ENCODE assay signal across 8 cellular contexts in genomic region chr1:241640867-241641542, GRCh38. TPM values are rescaled to one million over a fixed set of nuclear protein-coding genes. Genes with fewer than 3 reads are reported as not detected.
DNase-seq lines count a peak whose midpoint lies in the region; ATAC-seq and TF ChIP-seq lines count a peak whose summit lies in the region.

No MANE protein-coding gene starts in this region.

- POLR2A ChIA-PET in activated CD8-positive, alpha-beta T cell treated with anti-CD3 and anti-CD28 coated beads, Interleukin-2, amount 10 ng/mL, durations not matched to agents 7 days and 5 days (lab: Charles Lee) = interaction anchor here (1.0 to 2.6 kb wide), 5 partner anchors 14 to 207 kb away, joined by 3 to 12 read pairs (median 5); partner anchors contain the start of genes EXO1 and FH

- H3K9me3 Mint-ChIP-seq in activated CD8-positive, alpha-beta T cell treated with anti-CD3 and anti-CD28 coated beads, Interleukin-2, amount 10 ng/mL, durations not matched to agents 7 days and 5 days (ENCODE audit: insufficient read depth) = no peaks in the 10 kb centered on the region

- peak overlapping the region; percentile 67 for H3K4me3 Mint-ChIP-seq in activated CD8-positive, alpha-beta T cell treated with anti-CD3 and anti-CD28 coated beads, Interleukin-2, amount 10 ng/mL, durations not matched to agents 7 days and 5 days

- CTCF ChIA-PET in activated CD8-positive, alpha-beta T cell treated with anti-CD3 and anti-CD28 coated beads, Interleukin-2, amount 10 ng/mL, durations not matched to agents 7 days and 5 days (lab: Charles Lee) = interaction anchor here (0.9 to 1.5 kb wide), 3 partner anchors 11 to 14 kb away, joined by 5 to 8 read pairs (median 6); no protein-coding TSS in a partner anchor

- peak overlapping the region; percentile 99 for H3K4me3 ChIP-seq in kidney epithelial cell (ENCODE audit: low read depth, low read length)
- peak overlapping the region; percentile 90 for H3K4me3 ChIP-seq in thymus (ENCODE audit: low read length)

- H3K4me1 ChIP-seq in thymus (ENCODE audit: control insufficient read depth, insufficient read depth, low read length) = peaks cover 8% of the 10 kb centered on the region

- H3K36me3 ChIP-seq in kidney epithelial cell (ENCODE audit: control insufficient read depth, insufficient read depth, low read length) = no peaks in the 10 kb centered on the region
- H3K36me3 ChIP-seq in thymus (ENCODE audit: control insufficient read depth, insufficient read depth) = no peaks in the 10 kb centered on the region

- no peaks in the 10 kb centered on the region for H3K9me3 ChIP-seq in thymus (ENCODE audit: control insufficient read depth)

- peak overlapping the region; percentile 78 for H3K27ac Mint-ChIP-seq in activated CD8-positive, alpha-beta T cell treated with anti-CD3 and anti-CD28 coated beads, Interleukin-2, amount 10 ng/mL, durations not matched to agents 7 days and 5 days

- H3K4me1 Mint-ChIP-seq in activated CD8-positive, alpha-beta T cell treated with anti-CD3 and anti-CD28 coated beads, Interleukin-2, amount 10 ng/mL, durations not matched to agents 7 days and 5 days (ENCODE audit: low read depth) = peaks cover 32% of the 10 kb centered on the region

- H3K36me3 Mint-ChIP-seq in activated CD8-positive, alpha-beta T cell treated with anti-CD3 and anti-CD28 coated beads, Interleukin-2, amount 10 ng/mL, durations not matched to agents 7 days and 5 days (ENCODE audit: low read depth) = peaks cover 22% of the 10 kb centered on the region

- ATAC-seq in activated CD8-positive, alpha-beta T cell treated with anti-CD3 and anti-CD28 coated beads, Interleukin-2, amount 10 ng/mL, durations not matched to agents 7 days and 5 days = no peak

- peak; percentile 62 for DNase-seq in activated effector memory CD4-positive, alpha-beta T cell treated with anti-CD3 and anti-CD28 coated beads, Interleukin-2, amount 50 U/mL, for 16 hours
- no peak for DNase-seq in activated effector memory CD4-positive, alpha-beta T cell treated with Interleukin-2 at 50 U/mL for 16 hours
- DNase-seq in activated CD8-positive, alpha-beta T cell treated with anti-CD3 and anti-CD28 coated beads, Interleukin-2, amount 10 ng/mL, durations not matched to agents 7 days and 5 days = no peak
- DNase-seq in kidney epithelial cell (ENCODE audit: low read depth) (no peak), NCI-H146 (lab: John Stamatoyannopoulos, UW) (no peak), NCI-H1436 (lab: John Stamatoyannopoulos, UW) (no peak), pons (ENCODE audit: low spot score) (no peak)

- no peak overlapping the region for H3K27ac ChIP-seq in thymus (ENCODE audit: low read depth)

- TF ChIP-seq CTCF in kidney epithelial cell (IDR thresholded peaks at IDR 0.05; ENCODE audit: insufficient read depth, low read length, poor library complexity, severe bottlenecking) = no peak

- H3K27me3 ChIP-seq in kidney epithelial cell (ENCODE audit: control insufficient read depth, insufficient read depth, low read length) = no peaks in the 10 kb centered on the region
- no peaks in the 10 kb centered on the region for H3K27me3 ChIP-seq in thymus (ENCODE audit: control insufficient read depth, insufficient read depth)

- 92% methylated on average over 9 of the region's 9 CpGs for WGBS in thymus

- H3K27me3 Mint-ChIP-seq in activated CD8-positive, alpha-beta T cell treated with anti-CD3 and anti-CD28 coated beads, Interleukin-2, amount 10 ng/mL, durations not matched to agents 7 days and 5 days (ENCODE audit: low read depth) = no peaks in the 10 kb centered on the region

RNA-seq across cellular contexts. Expression of gene CHML, which starts 0.8 kb away (rescaled TPM):
- total RNA-seq in activated CD8-positive, alpha-beta T cell treated with anti-CD3 and anti-CD28 coated beads, Interleukin-2, amount 10 ng/mL, durations not matched to agents 7 days and 5 days = 10 to 100 TPM; 18.2 to 18.7 TPM
- total RNA-seq in kidney epithelial cell = 15.3 and 20.5 TPM in 2 replicates
- polyA plus RNA-seq in thymus = 7.4 TPM

RNA-seq across cellular contexts. Expression of gene OPN3, which starts 0.8 kb away (rescaled TPM):
- 10 to 100 TPM; 15.2 to 15.9 TPM for total RNA-seq in activated CD8-positive, alpha-beta T cell treated with anti-CD3 and anti-CD28 coated beads, Interleukin-2, amount 10 ng/mL, durations not matched to agents 7 days and 5 days
- 25.7 and 29.8 TPM in 2 replicates for total RNA-seq in kidney epithelial cell
- polyA plus RNA-seq in thymus = 17.7 TPM

RNA-seq across cellular contexts. Expression of gene WDR64, which starts 11.1 kb away (rescaled TPM):
- total RNA-seq in activated CD8-positive, alpha-beta T cell treated with anti-CD3 and anti-CD28 coated beads, Interleukin-2, amount 10 ng/mL, durations not matched to agents 7 days and 5 days = under 1 TPM; 0.21 to 0.31 TPM
- not detected in 2 replicates for total RNA-seq in kidney epithelial cell
- 0.14 TPM for polyA plus RNA-seq in thymus
